Comparison of ENCODE assay signal across 23 cellular contexts in the genomic region with DNA sequence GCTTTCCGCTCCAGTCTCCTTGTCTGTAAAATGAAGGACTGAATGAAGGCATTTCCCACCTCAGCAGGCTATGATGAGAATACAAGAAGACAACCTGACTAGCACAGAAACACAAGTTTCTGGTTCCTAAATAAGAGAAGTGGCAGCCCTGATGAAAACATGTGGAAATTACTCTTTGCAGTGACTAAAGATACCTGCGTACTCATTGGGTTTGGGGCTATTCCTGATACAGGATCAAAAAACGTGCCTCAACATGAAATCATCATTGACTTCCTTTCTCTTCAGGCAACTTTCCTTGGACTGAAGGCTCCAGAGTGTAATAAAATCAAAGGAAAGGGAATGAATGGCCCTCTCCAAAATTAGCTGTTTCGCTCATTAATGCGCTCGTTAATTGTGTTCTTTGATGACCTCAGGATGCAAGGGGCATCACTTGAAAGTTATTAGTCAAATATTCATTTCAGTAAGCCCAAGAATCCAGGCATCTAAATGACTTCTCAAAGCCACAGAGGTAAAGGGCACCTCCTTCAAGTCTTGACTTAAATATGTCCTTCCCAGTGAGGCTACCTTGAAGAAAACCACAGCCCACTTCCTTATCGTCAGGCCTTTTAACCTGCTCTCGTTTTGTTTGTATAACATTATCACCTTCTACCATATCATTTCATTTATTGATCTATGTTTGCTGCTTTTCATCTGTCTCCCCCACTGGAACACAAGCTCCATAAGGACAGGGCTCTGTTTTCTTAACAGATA.
"Had no signal": no experiment of that assay in that cellular context is flagged by ENCODE, and none has a peak within 500 bp of the region (broad histone marks: within the 10 kb centered on the region; RNA-seq: fewer than 3 reads in every experiment).

No MANE protein-coding gene starts in this region.

- H3K9me3 Mint-ChIP-seq: endodermal cell, memory B cell, nephron progenitor cell had no signal

- H3K27ac Mint-ChIP-seq: endodermal cell; memory B cell; naive thymus-derived CD4-positive, alpha-beta T cell; nephron progenitor cell; stimulated activated effector memory CD8-positive, alpha-beta T cell treated with anti-CD3 and anti-CD28 coated beads, Interleukin-12 subunit alpha, Interleukin-12 subunit beta, amount 100 ng/mL, for 72 hours had no signal

- H3K4me1 Mint-ChIP-seq: memory B cell; nephron progenitor cell; stimulated activated effector memory CD8-positive, alpha-beta T cell treated with anti-CD3 and anti-CD28 coated beads, Interleukin-12 subunit alpha, Interleukin-12 subunit beta, amount 100 ng/mL, for 72 hours had no signal

- H3K36me3 Mint-ChIP-seq: memory B cell; naive thymus-derived CD4-positive, alpha-beta T cell; stimulated activated effector memory CD8-positive, alpha-beta T cell treated with anti-CD3 and anti-CD28 coated beads, Interleukin-12 subunit alpha, Interleukin-12 subunit beta, amount 100 ng/mL, for 72 hours had no signal

- H3K36me3 ChIP-seq: gastrocnemius medialis, prostate gland, right atrium auricular region, suprapubic skin, transverse colon, vagina had no signal

- H3K9me3 ChIP-seq: gastrocnemius medialis, lower lobe of right lung, prostate gland, right atrium auricular region, suprapubic skin, transverse colon, vagina had no signal

- H3K4me3 Mint-ChIP-seq: endodermal cell; memory B cell; naive thymus-derived CD4-positive, alpha-beta T cell; nephron progenitor cell; stimulated activated effector memory CD8-positive, alpha-beta T cell treated with anti-CD3 and anti-CD28 coated beads, Interleukin-12 subunit alpha, Interleukin-12 subunit beta, amount 100 ng/mL, for 72 hours had no signal

- H3K27me3 Mint-ChIP-seq: memory B cell had no signal

- H3K27ac ChIP-seq: dorsolateral prefrontal cortex, gastrocnemius medialis, lower lobe of right lung, prostate gland, right atrium auricular region, suprapubic skin, transverse colon, vagina had no signal

- H3K27me3 ChIP-seq: gastrocnemius medialis, right atrium auricular region, suprapubic skin, transverse colon, vagina had no signal

- H3K4me1 ChIP-seq: gastrocnemius medialis, lower lobe of right lung, prostate gland, right atrium auricular region, suprapubic skin, vagina had no signal

- DNase-seq: cerebellar nuclear complex; dorsolateral prefrontal cortex; effector CD4-positive, alpha-beta T cell; endodermal cell; erythroblast; gastrocnemius medialis; head of caudate nucleus; left ventricle myocardium superior; lower lobe of right lung; midbrain; naive thymus-derived CD4-positive, alpha-beta T cell; nephron progenitor cell; nucleus accumbens; stimulated activated CD4-positive, alpha-beta T cell treated with anti-CD3 and anti-CD28 coated beads, Interleukin-2, amount 100 ng/mL, for 24 hours; stimulated activated CD4-positive, alpha-beta T cell treated with anti-CD3 and anti-CD28 coated beads, Interleukin-4, amount 100 ng/mL, for 24 hours; stimulated activated naive CD4-positive, alpha-beta T cell treated with Interleukin-2 at 50 U/mL for 16 hours; transverse colon had no signal

- H3K4me3 ChIP-seq: dorsolateral prefrontal cortex, gastrocnemius medialis, lower lobe of right lung, prostate gland, right atrium auricular region, suprapubic skin, transverse colon, vagina had no signal
